ENCODE assay signal across 8 cellular contexts in the genomic region with DNA sequence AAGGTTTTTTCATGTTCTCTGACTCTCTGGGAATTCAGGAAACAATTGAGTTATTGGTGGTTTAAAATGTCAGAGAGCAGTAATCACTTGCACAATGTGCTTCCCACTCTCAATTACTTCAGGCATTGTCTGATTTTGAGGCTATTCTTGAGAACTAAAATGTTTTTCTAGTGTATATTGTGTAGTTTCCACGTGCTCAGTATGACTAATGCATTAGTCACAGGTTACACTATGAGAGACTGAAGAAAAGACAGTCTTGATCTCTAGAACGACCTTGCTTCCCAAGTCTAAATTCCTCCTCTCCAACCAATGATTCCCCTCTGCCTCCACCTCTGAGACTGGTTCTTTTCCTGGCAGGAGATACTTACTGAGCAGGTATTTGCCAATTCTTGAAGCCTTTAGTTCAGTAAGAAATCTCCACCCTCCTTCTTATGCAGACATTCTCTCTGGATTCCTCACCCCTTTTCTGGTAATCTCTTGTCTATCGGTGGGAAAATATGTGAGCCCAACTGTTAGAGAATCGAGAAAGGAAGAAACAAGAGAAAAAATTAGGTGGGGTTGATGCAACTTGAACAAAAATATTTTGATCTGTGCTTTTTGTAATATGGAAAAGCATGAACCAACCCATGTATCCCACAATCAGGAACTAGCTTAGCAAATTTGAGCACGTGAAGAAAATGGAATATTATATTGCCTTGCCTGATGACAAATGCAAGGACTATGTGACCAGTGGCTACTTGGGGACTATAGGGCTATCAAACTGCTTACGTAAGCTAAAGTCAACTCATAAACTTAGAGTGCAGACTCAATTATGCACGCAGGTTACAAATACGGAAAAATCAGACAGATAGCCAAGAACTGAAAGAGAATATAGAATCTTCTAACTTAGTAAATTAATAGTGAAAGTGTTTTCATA.
A peak's percentile ranks its signal among the peaks of the same experiment; 100 is the strongest.
DNase-seq lines count a peak whose midpoint lies in the region; ATAC-seq, FAIRE-seq and TF ChIP-seq lines count a peak whose summit lies in the region.

No MANE protein-coding gene starts in this region.

- H3K9ac ChIP-seq in adipocyte (ENCODE audit: low read length) = peak overlapping the region; percentile 13
- no peak overlapping the region for H3K9ac ChIP-seq in kidney (ENCODE audit: low read length in 2 of 2)

- H3K4me3 ChIP-seq in BJ (ENCODE audit: low read depth, low read length) (no peak overlapping the region), adipocyte (ENCODE audit: low read length) (peak overlapping the region; percentile 37), kidney (ENCODE audit: low read length in 2 of 2) (no peak overlapping the region)

- H3K36me3 ChIP-seq in BJ (ENCODE audit: control insufficient read depth, insufficient read depth, low read length) (no peaks in the 10 kb centered on the region), adipocyte (ENCODE audit: control insufficient read depth, insufficient read depth, low read length, severe bottlenecking) (no peaks in the 10 kb centered on the region), kidney (ENCODE audit: control insufficient read depth in 1 of 2, insufficient read depth in 2 of 2, low read length in 2 of 2) (no peaks in the 10 kb centered on the region)

- FAIRE-seq in kidney (lab: Jason Lieb, UNC) = peak; percentile 8

- DNase-seq in BJ (ENCODE audit: low read depth) (peak; percentile 89), HT1080 (ENCODE audit: low read depth) (peak; percentile 98), adipocyte (ENCODE audit: low read depth) (peak; percentile 89), kidney (no peak), GM10248 (ENCODE audit: extremely low spot score) (no peak), DMS153 (lab: John Stamatoyannopoulos, UW) (no peak), C1 segment of cervical spinal cord (lab: John Stamatoyannopoulos, UW) (no peak)

- ATAC-seq in HG02885 (IDR thresholded peaks at IDR 0.05; ENCODE audit: poor library complexity, unreplicated experiment) = no peak

- peak overlapping the region in 1 of 2 donors; percentile 3 for H3K27ac ChIP-seq in kidney (ENCODE audit: low read depth in 2 of 2, low read length in 2 of 2)

- TF ChIP-seq CTCF in BJ (IDR thresholded peaks at IDR 0.05; ENCODE audit: insufficient read depth, low read depth, low read length) (no peak), kidney (IDR thresholded peaks at IDR 0.05; ENCODE audit: borderline replicate concordance, extremely low read depth, insufficient read depth) (no peak), GM10248 (IDR thresholded peaks at IDR 0.05; ENCODE audit: control extremely low read depth, extremely low read depth, low read depth, missing control alignments) (no peak)

- CTCF ChIA-PET in BJ (lab: Yijun Ruan, JAX) = interaction anchor here (3.4 kb wide), 1 partner anchor 9 kb away, joined by 27 read pairs; no protein-coding TSS in a partner anchor
- CTCF ChIA-PET in GM10248 (lab: Yijun Ruan, JAX) = interaction anchor here (0.6 to 4.5 kb wide), 6 partner anchors 8 to 474 kb away, joined by 3 to 19 read pairs (median 5); a partner anchor contains a TSS

- H3K4me1 ChIP-seq in adipocyte (ENCODE audit: control insufficient read depth, insufficient read depth, low read length) (peaks cover 25% of the 10 kb centered on the region), kidney (ENCODE audit: control insufficient read depth in 1 of 2, insufficient read depth in 1 of 2, low read depth in 1 of 2, low read length in 2 of 2) (no peaks in the 10 kb centered on the region)

- H3K27me3 ChIP-seq in BJ (ENCODE audit: control insufficient read depth, insufficient read depth, low read length) (no peaks in the 10 kb centered on the region), adipocyte (replicated peaks; ENCODE audit: control insufficient read depth, insufficient read depth, low read length) (no peaks in the 10 kb centered on the region)

- intact Hi-C loops in kidney (cut with DNase I) = no loop called here

- POLR2A ChIA-PET in BJ (lab: Charles Lee) = no interaction called here
- POLR2A ChIA-PET in GM10248 (lab: Yijun Ruan, JAX) = no interaction called here

- H3K9me3 ChIP-seq in adipocyte (ENCODE audit: control insufficient read depth, low read length) = no peaks in the 10 kb centered on the region
- H3K9me3 ChIP-seq in kidney (ENCODE audit: control insufficient read depth in 1 of 2, low read length in 2 of 2) = no peaks in the 10 kb centered on the region

Comparison
In these comparisons a context has a peak if more than half of its experiments do, and no peak if none do; other contexts are left out.
1. DNase-seq: peak in BJ (single experiment), HT1080 (single experiment) and adipocyte (single experiment); none in kidney (single experiment), GM10248 (single experiment), DMS153 (single experiment) and C1 segment of cervical spinal cord (0 of 14).